19 cellular contexts compared by ENCODE assay signal in the genomic region with DNA sequence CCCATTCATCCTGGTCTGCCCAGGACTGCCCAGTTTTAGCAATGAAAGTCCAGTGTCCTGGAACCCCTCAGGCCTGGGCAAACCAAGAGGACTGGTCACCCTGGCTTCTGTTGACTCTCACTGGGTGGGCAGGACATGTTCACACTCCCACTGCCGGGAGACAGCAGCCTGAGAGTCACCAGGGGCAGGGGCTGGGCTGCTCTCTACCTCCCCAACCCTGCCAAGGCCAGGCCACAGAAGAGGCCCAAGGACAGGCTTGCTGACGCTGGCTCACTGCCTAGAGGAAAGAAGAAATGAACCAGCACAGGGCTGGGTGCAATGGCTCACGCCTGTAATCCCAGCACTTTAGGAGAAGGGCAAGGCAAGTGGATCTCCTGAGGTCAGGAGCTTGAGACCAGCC. TPM values are rescaled to one million over a fixed set of nuclear protein-coding genes. Genes with fewer than 3 reads are reported as not detected.
DNase-seq lines count a peak whose midpoint lies in the region; ATAC-seq, FAIRE-seq and TF ChIP-seq lines count a peak whose summit lies in the region.
"Had no signal": no experiment of that assay in that cellular context is flagged by ENCODE, and none has a peak within 500 bp of the region (broad histone marks: within the 10 kb centered on the region; RNA-seq: fewer than 3 reads in every experiment).

No MANE protein-coding gene starts in this region.

- H3K4me1 Mint-ChIP-seq in brain (peaks cover 67% of the 10 kb centered on the region), nephron (peaks cover 59% of the 10 kb centered on the region)
- H3K4me1 Mint-ChIP-seq: B cell had no signal

- H3K9me3 Mint-ChIP-seq in brain = no peaks in the 10 kb centered on the region
- H3K9me3 Mint-ChIP-seq in nephron = no peaks in the 10 kb centered on the region
- H3K9me3 Mint-ChIP-seq: CD4-positive, alpha-beta memory T cell; GM23338 had no signal

- H3K27me3 Mint-ChIP-seq in brain (peaks cover 10% of the 10 kb centered on the region), nephron (ENCODE audit: low read depth) (peaks cover 23% of the 10 kb centered on the region)
- H3K27me3 Mint-ChIP-seq: B cell; CD4-positive, alpha-beta memory T cell had no signal

- intact Hi-C loops in pancreas (cut with DNase I) = no loop called here

- peak; percentile 38 to 94 (median 59) for ATAC-seq in pancreas
- ATAC-seq: GM23338 had no signal

- H3K4me3 ChIP-seq in SJSA1 = no peak overlapping the region
- no peak overlapping the region for H3K4me3 ChIP-seq in pancreas
- H3K4me3 ChIP-seq: GM23338 had no signal

- H3K27ac ChIP-seq in SJSA1 (peak overlapping the region; percentile 76), pancreas (no peak overlapping the region)
- H3K27ac ChIP-seq: C4-2B had no signal

- H3K36me3 Mint-ChIP-seq in brain = peaks cover 6% of the 10 kb centered on the region
- no peaks in the 10 kb centered on the region for H3K36me3 Mint-ChIP-seq in nephron (ENCODE audit: low read depth)
- H3K36me3 Mint-ChIP-seq: CD4-positive, alpha-beta memory T cell had no signal

- TF ChIP-seq CTCF in brain (conservative IDR thresholded peaks at IDR 0.05) = no peak
- no peak for TF ChIP-seq CTCF in nephron (IDR thresholded peaks at IDR 0.05; ENCODE audit: unreplicated experiment in 3 of 3)
- TF ChIP-seq CTCF in pancreas (IDR thresholded peaks at IDR 0.05) = no peak

- H3K4me1 ChIP-seq in SJSA1 (replicated peaks) (peaks cover 57% of the 10 kb centered on the region), pancreas (no peaks in the 10 kb centered on the region)

- no peaks in the 10 kb centered on the region for H3K36me3 ChIP-seq in SJSA1
- no peaks in the 10 kb centered on the region for H3K36me3 ChIP-seq in pancreas

- 36 to 37% methylated on average over 3 of the region's 3 CpGs for WGBS in pancreas, 2 donors

- peak in 1 of 2 experiments; percentile 86 for DNase-seq in SJSA1 (ENCODE audit: low read depth in 1 of 2, low spot score in 2 of 2)
- peak in 1 of 6 donors; percentile 40 for DNase-seq in pancreas
- DNase-seq in LoVo (ENCODE audit: low spot score) = no peak
- no peak for DNase-seq in RPMI8226
- no peak for DNase-seq in NCI-H1694 (lab: John Stamatoyannopoulos, UW)
- no peak for DNase-seq in middle frontal gyrus (ENCODE audit: extremely low spot score, low spot score)
- DNase-seq: ACHN; CD4-positive, alpha-beta memory T cell; DMS79; H7 had no signal

- FAIRE-seq in pancreas (lab: Jason Lieb, UNC) = no peak
- FAIRE-seq: G401.6, GM12891 had no signal

- no peak overlapping the region for H3K4me3 Mint-ChIP-seq in brain
- H3K4me3 Mint-ChIP-seq in nephron = no peak overlapping the region
- H3K4me3 Mint-ChIP-seq: B cell, GM23338 had no signal

- no peaks in the 10 kb centered on the region for H3K27me3 ChIP-seq in SJSA1 (replicated peaks)
- H3K27me3 ChIP-seq in pancreas = no peaks in the 10 kb centered on the region

- peak overlapping the region in 3 of 5 experiments; percentile 55 to 93 (median 63) for H3K27ac Mint-ChIP-seq in brain
- peak overlapping the region; percentile 54 to 84 (median 71) for H3K27ac Mint-ChIP-seq in nephron
- H3K27ac Mint-ChIP-seq: B cell, GM23338 had no signal

- H3K9me3 ChIP-seq in SJSA1 (replicated peaks) (no peaks in the 10 kb centered on the region), pancreas (no peaks in the 10 kb centered on the region)

RNA-seq across cellular contexts. Expression of a gene that starts 36.9 kb away (rescaled TPM):
- total RNA-seq in SJSA1 (2014; rRNA removed; shearing (Covaris generic)) = not detected in 2 replicates
- not detected for polyA plus RNA-seq in brain (ENCODE audit: insufficient read depth, low read depth, low replicate concordance)
- under 1 TPM in 2 of 6 donors, not detected in 4; 0.03 to 0.08 TPM for total RNA-seq in pancreas
- polyA plus RNA-seq in pancreas = under 1 TPM in 1 of 2 donors, not detected in 1; 0.08 TPM
- total RNA-seq: A172, GM23338, HT1080 had no signal
- polyA plus RNA-seq: CD4-positive, alpha-beta memory T cell had no signal

RNA-seq across cellular contexts. Expression of a gene that starts 51.7 kb away (rescaled TPM):
- 11.4 and 13.4 TPM in 2 replicates for total RNA-seq in SJSA1 (2014; rRNA removed; shearing (Covaris generic))
- polyA plus RNA-seq in brain (ENCODE audit: insufficient read depth, low read depth, low replicate concordance) (36.1 TPM), pancreas (10 to 100 TPM; 10.2 to 13.2 TPM)
- 10 to 100 TPM in 4 of 6 donors, 1 to 10 TPM in 2; 8.7 to 14.5 (median 10.2) TPM for total RNA-seq in pancreas
